ENCODE assay signal across 18 cellular contexts in genomic region chr2:186554450-186554849, GRCh38.
"Had no signal": no experiment of that assay in that cellular context is flagged by ENCODE, and none has a peak within 500 bp of the region (broad histone marks: within the 10 kb centered on the region; RNA-seq: fewer than 3 reads in every experiment).

No MANE protein-coding gene starts in this region.

- H3K4me1 ChIP-seq: adrenal gland had no signal

- H3K27me3 ChIP-seq: adrenal gland, stomach had no signal

- H3K4me3 Mint-ChIP-seq: activated CD8-positive, alpha-beta T cell treated with anti-CD3 and anti-CD28 coated beads for 36 hours; activated naive CD4-positive, alpha-beta T cell treated with anti-CD3 and anti-CD28 coated beads for 36 hours; brain; dendritic cell treated with granulocyte-macrophage colony-stimulating factor and Interleukin-4, amounts not matched to agents 40 ng/mL and 50 ng/mL, for 4 days; effector memory CD8-positive, alpha-beta T cell; nephron progenitor cell had no signal

- H3K4me1 Mint-ChIP-seq: brain, nephron progenitor cell had no signal

- H3K27me3 Mint-ChIP-seq: brain; dendritic cell treated with granulocyte-macrophage colony-stimulating factor and Interleukin-4, amounts not matched to agents 40 ng/mL and 50 ng/mL, for 4 days had no signal

- DNase-seq: activated CD4-positive, alpha-beta T cell treated with anti-CD3 and anti-CD28 coated beads for 4 hours; activated CD8-positive, alpha-beta memory T cell treated with anti-CD3 and anti-CD28 coated beads, Interleukin-2, amount 50 U/mL, for 4 hours; activated CD8-positive, alpha-beta T cell treated with anti-CD3 and anti-CD28 coated beads for 36 hours; activated naive CD4-positive, alpha-beta T cell treated with anti-CD3 and anti-CD28 coated beads for 36 hours; adrenal gland; effector memory CD8-positive, alpha-beta T cell; foreskin fibroblast; mammary epithelial cell; nephron progenitor cell; stimulated activated CD4-positive, alpha-beta T cell treated with anti-CD3 and anti-CD28 coated beads, Interleukin-15, amount 100 ng/mL, for 24 hours; stimulated activated CD4-positive, alpha-beta T cell treated with anti-CD3 and anti-CD28 coated beads, Interleukin-4, amount 100 ng/mL, for 4 hours; stomach; T-helper 9 cell had no signal

- ATAC-seq: activated CD8-positive, alpha-beta T cell treated with anti-CD3 and anti-CD28 coated beads for 36 hours; effector memory CD8-positive, alpha-beta T cell; esophagus mucosa; left lobe of liver had no signal

- H3K36me3 ChIP-seq: adrenal gland, stomach, thoracic aorta had no signal

- H3K27ac Mint-ChIP-seq: activated CD8-positive, alpha-beta T cell treated with anti-CD3 and anti-CD28 coated beads for 36 hours; activated naive CD4-positive, alpha-beta T cell treated with anti-CD3 and anti-CD28 coated beads for 36 hours; dendritic cell treated with granulocyte-macrophage colony-stimulating factor and Interleukin-4, amounts not matched to agents 40 ng/mL and 50 ng/mL, for 4 days; effector memory CD8-positive, alpha-beta T cell; nephron progenitor cell had no signal

- H3K4me3 ChIP-seq: adrenal gland, stomach, thoracic aorta had no signal

- H3K9me3 Mint-ChIP-seq: activated CD8-positive, alpha-beta T cell treated with anti-CD3 and anti-CD28 coated beads for 36 hours; activated naive CD4-positive, alpha-beta T cell treated with anti-CD3 and anti-CD28 coated beads for 36 hours; brain; dendritic cell treated with granulocyte-macrophage colony-stimulating factor and Interleukin-4, amounts not matched to agents 40 ng/mL and 50 ng/mL, for 4 days; effector memory CD8-positive, alpha-beta T cell; nephron progenitor cell had no signal

- H3K27ac ChIP-seq: adrenal gland, stomach, thoracic aorta had no signal

- H3K9me3 ChIP-seq: adrenal gland, stomach, thoracic aorta had no signal

- H3K36me3 Mint-ChIP-seq: brain had no signal
